29 cellular contexts compared by ENCODE assay signal in genomic region chr3:98726084-98726483, GRCh38. TPM values are rescaled to one million over a fixed set of nuclear protein-coding genes. Genes with fewer than 3 reads are reported as not detected.
DNase-seq lines count a peak whose midpoint lies in the region; ATAC-seq and TF ChIP-seq lines count a peak whose summit lies in the region.
"Had no signal": no experiment of that assay in that cellular context is flagged by ENCODE, and none has a peak within 500 bp of the region (broad histone marks: within the 10 kb centered on the region; RNA-seq: fewer than 3 reads in every experiment).

No MANE protein-coding gene starts in this region.

- peaks cover 3% of the 10 kb centered on the region; the same call in 1 of the 2 replicates for H3K9me1 ChIP-seq in IMR-90 (ENCODE audit: insufficient read depth, low read length)

- no peak for TF ChIP-seq RAD21 in IMR-90 (IDR thresholded peaks at IDR 0.05; ENCODE audit: low read length)

- ATAC-seq in IMR-90 (ENCODE audit: low read depth) = peak; percentile 81
- ATAC-seq in heart right ventricle = no peak
- ATAC-seq: activated CD4-positive, alpha-beta T cell treated with anti-CD3 and anti-CD28 coated beads for 36 hours; body of pancreas; T-helper 17 cell had no signal

- H3K27ac ChIP-seq in IMR-90 (ENCODE audit: insufficient read depth, low read length) (no peak overlapping the region), heart right ventricle (no peak overlapping the region)
- H3K27ac ChIP-seq: body of pancreas, epithelial cell of prostate, SK-N-MC, skin epidermis, stomach, thyroid gland had no signal

- no TSS peak for BruUV-seq in IMR-90 (replicated peaks; lab: Mats Ljungman, UMichigan)

- no peak overlapping the region for H2AK9ac ChIP-seq in IMR-90 (replicated peaks; ENCODE audit: low read depth, low read length, poor library complexity)

- no peak overlapping the region for H2BK15ac ChIP-seq in IMR-90 (ENCODE audit: low read depth, low read length)

- TF ChIP-seq CTCF in AG10803 (conservative IDR thresholded peaks at IDR 0.05; ENCODE audit: low read length) (no peak), IMR-90 (conservative IDR thresholded peaks at IDR 0.05; ENCODE audit: low read depth, low read length) (no peak), heart right ventricle (IDR thresholded peaks at IDR 0.05) (no peak), GM10248 (IDR thresholded peaks at IDR 0.05; ENCODE audit: control extremely low read depth, extremely low read depth, low read depth, missing control alignments) (no peak)

- no peak overlapping the region for H2AFZ ChIP-seq in IMR-90 (replicated peaks; ENCODE audit: low read length, poor library complexity)

- no peak overlapping the region for H3K23ac ChIP-seq in IMR-90 (ENCODE audit: low read depth, low read length)

- no peak overlapping the region for H3K14ac ChIP-seq in IMR-90 (replicated peaks; ENCODE audit: low read depth, low read length)

- no CpG with 5 or more reads among the region's 1 CpG for WGBS in IMR-90 (ENCODE audit: extremely low coverage in 2 of 2, insufficient read length in 1 of 2), 2 experiments
- 90 to 97% methylated on average over 1 of the region's 1 CpG for WGBS in heart right ventricle, 2 donors

- no peaks in the 10 kb centered on the region for H3K36me3 ChIP-seq in IMR-90 (ENCODE audit: control insufficient read depth, insufficient read depth, low read length)
- no peaks in the 10 kb centered on the region for H3K36me3 ChIP-seq in heart right ventricle
- H3K36me3 ChIP-seq: stomach, thyroid gland had no signal

- 0 out of 2 replicates have a peak overlapping the region, but pooled peaks have one; percentile 35 for H2BK120ac ChIP-seq in IMR-90 (ENCODE audit: low read depth, low read length)

- H3K4me1 ChIP-seq in IMR-90 (ENCODE audit: control insufficient read depth, insufficient read depth, low read length) (peaks cover 3% of the 10 kb centered on the region; the same call in 1 of the 2 replicates), heart right ventricle (peaks cover 0 to 9% (median 0%) of the 10 kb centered on the region in 9 donors)
- H3K4me1 ChIP-seq: body of pancreas, stomach, thyroid gland had no signal

- H3K9me3 ChIP-seq in IMR-90 (ENCODE audit: control insufficient read depth, insufficient read depth, low read length) (no peaks in the 10 kb centered on the region), heart right ventricle (no peaks in the 10 kb centered on the region)
- H3K9me3 ChIP-seq: body of pancreas, stomach, thyroid gland had no signal

- H2BK20ac ChIP-seq in IMR-90 (ENCODE audit: low read depth, low read length) = no peak overlapping the region

- dilution Hi-C loops in IMR-90 (cut with HindIII; ENCODE audit: low sequenced_read_pairs, unreplicated experiment) = no loop called here

- H3K4me3 ChIP-seq in AG10803 (ENCODE audit: low read length) (no peak overlapping the region), IMR-90 (ENCODE audit: insufficient read depth, low read depth, low read length) (no peak overlapping the region), heart right ventricle (no peak overlapping the region)
- H3K4me3 ChIP-seq: body of pancreas, SK-N-MC, skin epidermis, stomach, thyroid gland had no signal

- CTCF ChIA-PET in IMR-90 (lab: Yijun Ruan, JAX) = interaction anchor here (0.6 kb wide), 1 partner anchor 38 kb away, joined by 3 read pairs; no protein-coding TSS in a partner anchor
- CTCF ChIA-PET in GM10248 (lab: Yijun Ruan, JAX) = interaction anchor here (1.0 to 2.2 kb wide), 8 partner anchors 9 to 124 kb away, joined by 3 to 10 read pairs (median 6); no protein-coding TSS in a partner anchor

- H4K8ac ChIP-seq in IMR-90 (ENCODE audit: low read depth in 2 of 2, low read length in 2 of 2) = no peak overlapping the region

- no peak overlapping the region for H4K91ac ChIP-seq in IMR-90 (ENCODE audit: insufficient read depth, low read depth, low read length)

- H3K9ac ChIP-seq in IMR-90 (ENCODE audit: low read depth, low read length) = no peak overlapping the region

- TF ChIP-seq POLR2A in IMR-90 (IDR thresholded peaks at IDR 0.05; ENCODE audit: low read depth, low read length) = no peak

- no peaks in the 10 kb centered on the region for H3K79me1 ChIP-seq in IMR-90 (ENCODE audit: low read depth in 1 of 2, low read length in 2 of 2)

- no peak overlapping the region for H2AK5ac ChIP-seq in IMR-90 (ENCODE audit: low read depth, low read length)

- in situ Hi-C loops in IMR-90 (cut with MboI; ENCODE audit: low sequenced_read_pairs) = no loop called here

- H2BK5ac ChIP-seq in IMR-90 (ENCODE audit: low read depth, low read length, poor library complexity, severe bottlenecking) = no peak overlapping the region

- H3K27me3 ChIP-seq in IMR-90 (ENCODE audit: control insufficient read depth, insufficient read depth, low read length) (no peaks in the 10 kb centered on the region), heart right ventricle (peaks cover 0 to under 1% (median 0%) of the 10 kb centered on the region in 7 donors)
- H3K27me3 ChIP-seq: body of pancreas, stomach, thyroid gland had no signal

- no peak overlapping the region for H4K5ac ChIP-seq in IMR-90 (ENCODE audit: low read depth, low read length)

- H3K4ac ChIP-seq in IMR-90 (ENCODE audit: low read depth, low read length) = no peak overlapping the region

- POLR2A ChIA-PET in IMR-90 (lab: Charles Lee; ENCODE audit: unreplicated experiment) = no interaction called here
- POLR2A ChIA-PET in GM10248 (lab: Yijun Ruan, JAX) = interaction anchor here (0.7 kb wide), 1 partner anchor 27 kb away, joined by 5 read pairs; no protein-coding TSS in a partner anchor

- H3K4me2 ChIP-seq in IMR-90 (ENCODE audit: low read depth, low read length) = no peak overlapping the region; the same call in 1 of the 2 replicates

- intact Hi-C loops in IMR-90 (cut with micrococcal nuclease) = no loop called here
- intact Hi-C loops in heart right ventricle (cut with DNase I) = no loop called here

- no peak overlapping the region for H3K56ac ChIP-seq in IMR-90 (ENCODE audit: extremely low read depth, insufficient read depth, low read length)

- H4K20me1 ChIP-seq in IMR-90 (ENCODE audit: insufficient read depth, low read length) = no peaks in the 10 kb centered on the region

- DNase-seq in AG10803 (ENCODE audit: low read depth) (peak; percentile 32), IMR-90 (peak; percentile 68), astrocyte of the hippocampus (ENCODE audit: low read depth, low spot score) (peak; percentile 76), renal cortical epithelial cell (ENCODE audit: low read depth) (peak; percentile 44), heart right ventricle (no peak), GM10248 (ENCODE audit: extremely low spot score) (no peak)
- no peak for DNase-seq in central memory CD4-positive, alpha-beta T cell
- DNase-seq: ACHN; activated CD4-positive, alpha-beta T cell treated with anti-CD3 and anti-CD28 coated beads for 36 hours; activated CD8-positive, alpha-beta memory T cell treated with anti-CD3 and anti-CD28 coated beads for 24 hours; activated effector memory CD4-positive, alpha-beta T cell treated with anti-CD3 and anti-CD28 coated beads, Interleukin-2, amount 50 U/mL, for 16 hours; activated naive CD8-positive, alpha-beta T cell treated with anti-CD3 and anti-CD28 coated beads for 36 hours; activated T-cell treated with anti-CD3 and anti-CD28 coated beads, Interleukin-2, amount 50 U/mL, for 1 hour; body of pancreas; CD4-positive, CD25-positive, alpha-beta regulatory T cell; DND-41; head of caudate nucleus; KBM-7; MM.1S; NCI-H446 treated with DMSO at 0.1 percent for 48 hours; nephron progenitor cell; stimulated activated CD4-positive, alpha-beta T cell treated with anti-CD3 and anti-CD28 coated beads, Interleukin-1b, Interleukin-23, amount 100 ng/mL, for 48 hours; stimulated activated CD8-positive, alpha-beta memory T cell treated with anti-CD3 and anti-CD28 coated beads, Interleukin-4, amount 100 ng/mL, for 48 hours; stomach; T-helper 17 cell; thyroid gland had no signal

- no peak overlapping the region for H3K18ac ChIP-seq in IMR-90 (ENCODE audit: low read depth, low read length)

TF ChIP-seq in IMR-90, 13 proteins besides CTCF, POLR2A, EP300 and RAD21:
- no peak for TF ChIP-seq ELK1 (IDR thresholded peaks at IDR 0.05; ENCODE audit: borderline replicate concordance, low read depth, low read length)
- TF ChIP-seq RFX5 (IDR thresholded peaks at IDR 0.05; ENCODE audit: low read depth, low read length) = no peak
- TF ChIP-seq RCOR1 (IDR thresholded peaks at IDR 0.05; ENCODE audit: insufficient replicate concordance, low read length) = no peak
- TF ChIP-seq BHLHE40 (IDR thresholded peaks at IDR 0.05; ENCODE audit: low read depth, low read length) = no peak
- TF ChIP-seq MAFK (IDR thresholded peaks at IDR 0.05; ENCODE audit: low read depth, low read length) = no peak
TF ChIP-seq in IMR-90: peak in this region for 0.

RNA-seq across cellular contexts. Expression of gene ST3GAL6, which starts 37.1 kb away (rescaled TPM):
- total RNA-seq in IMR-90 (2012; rRNA removed) = 0.36 and 1.4 TPM in 2 replicates
- 0.83 and 0.99 TPM in 2 replicates for polyA plus RNA-seq in IMR-90 (2012; rRNA removed)
- 0.20 TPM in 1 of 2 replicates, not detected in the other for polyA plus RNA-seq in IMR-90 (2012; cell fraction: cytosol; rRNA removed)
- polyA plus RNA-seq in IMR-90 (2012; cell fraction: nucleus; rRNA removed; ENCODE audit: low replicate concordance) = 0.09 and 1.2 TPM in 2 replicates
- total RNA-seq in renal cortical epithelial cell = 1.4 and 3.1 TPM in 2 replicates
- 10 to 100 TPM; 27.3 to 92.9 (median 62.6) TPM for total RNA-seq in heart right ventricle
- 10 to 100 TPM; 44.6 to 50.8 TPM for polyA plus RNA-seq in heart right ventricle
- total RNA-seq: activated CD4-positive, alpha-beta T cell treated with anti-CD3 and anti-CD28 coated beads for 36 hours had no signal

Comparison
In these comparisons a context has a peak if more than half of its experiments do, and no peak if none do; other contexts are left out.
1. DNase-seq: peak in AG10803 (single experiment), IMR-90 (single experiment), astrocyte of the hippocampus (single experiment) and renal cortical epithelial cell (single experiment); none in central memory CD4-positive, alpha-beta T cell (single experiment), heart right ventricle (0 of 2) and GM10248 (single experiment).